10 cellular contexts compared by ENCODE assay signal in genomic region chr2:37858197-37858711, GRCh38.
A peak's percentile ranks its signal among the peaks of the same experiment; 100 is the strongest.
DNase-seq lines count a peak whose midpoint lies in the region; ATAC-seq and TF ChIP-seq lines count a peak whose summit lies in the region.
"Had no signal": no experiment of that assay in that cellular context is flagged by ENCODE, and none has a peak within 500 bp of the region (broad histone marks: within the 10 kb centered on the region; RNA-seq: fewer than 3 reads in every experiment).

No MANE protein-coding gene starts in this region.

- H3K36me3 Mint-ChIP-seq in activated naive CD8-positive, alpha-beta T cell treated with anti-CD3 and anti-CD28 coated beads, Interleukin-2, amount 50 U/mL, for 24 hours (ENCODE audit: low read depth): no peaks in the 10 kb centered on the region
- H3K36me3 Mint-ChIP-seq in activated naive CD8-positive, alpha-beta T cell treated with anti-CD3 and anti-CD28 coated beads for 36 hours: peaks cover 6% of the 10 kb centered on the region

- no peak for TF ChIP-seq EP300 in tibial nerve (IDR thresholded peaks at IDR 0.05)

- intact Hi-C loops in aorta (cut with DNase I): no loop called here

- H3K27ac Mint-ChIP-seq in activated naive CD8-positive, alpha-beta T cell treated with anti-CD3 and anti-CD28 coated beads, Interleukin-2, amount 50 U/mL, for 24 hours: no peak overlapping the region
- H3K27ac Mint-ChIP-seq in activated naive CD8-positive, alpha-beta T cell treated with anti-CD3 and anti-CD28 coated beads for 36 hours: no peak overlapping the region

- H3K27me3 ChIP-seq in aorta (ENCODE audit: control insufficient read depth in 1 of 2, insufficient read depth in 2 of 2, low read length in 1 of 2) (no peaks in the 10 kb centered on the region), tibial nerve (no peaks in the 10 kb centered on the region)
- H3K27me3 ChIP-seq: Peyer's patch had no signal

- no peaks in the 10 kb centered on the region for H3K9me3 Mint-ChIP-seq in activated naive CD8-positive, alpha-beta T cell treated with anti-CD3 and anti-CD28 coated beads, Interleukin-2, amount 50 U/mL, for 24 hours
- H3K9me3 Mint-ChIP-seq in activated naive CD8-positive, alpha-beta T cell treated with anti-CD3 and anti-CD28 coated beads for 36 hours: peaks cover 4% of the 10 kb centered on the region

- no peaks in the 10 kb centered on the region for H3K36me3 ChIP-seq in aorta (ENCODE audit: control insufficient read depth in 1 of 2, insufficient read depth in 2 of 2, low read length in 1 of 2)
- H3K36me3 ChIP-seq in tibial nerve: no peaks in the 10 kb centered on the region
- H3K36me3 ChIP-seq: Peyer's patch had no signal

- H3K27me3 Mint-ChIP-seq in activated naive CD8-positive, alpha-beta T cell treated with anti-CD3 and anti-CD28 coated beads, Interleukin-2, amount 50 U/mL, for 24 hours: peaks cover 13% of the 10 kb centered on the region
- H3K27me3 Mint-ChIP-seq in activated naive CD8-positive, alpha-beta T cell treated with anti-CD3 and anti-CD28 coated beads for 36 hours: peaks cover 12% of the 10 kb centered on the region

- DNase-seq in activated naive CD8-positive, alpha-beta T cell treated with anti-CD3 and anti-CD28 coated beads, Interleukin-2, amount 50 U/mL, for 24 hours: no peak
- DNase-seq in activated naive CD8-positive, alpha-beta T cell treated with anti-CD3 and anti-CD28 coated beads for 36 hours: no peak
- DNase-seq in coronary artery (ENCODE audit: low spot score) (no peak), left kidney (ENCODE audit: low read depth, low spot score) (peak; percentile 41), aorta (peak in 1 of 2 donors; percentile 64), tibial nerve (ENCODE audit: low spot score in 2 of 2) (no peak), NCI-H1417 (lab: John Stamatoyannopoulos, UW) (no peak)
- DNase-seq: activated effector memory CD4-positive, alpha-beta T cell treated with anti-CD3 and anti-CD28 coated beads, Interleukin-2, amount 50 U/mL, for 16 hours; Peyer's patch had no signal

- H3K9me3 ChIP-seq in aorta (ENCODE audit: control insufficient read depth, low read length) (no peaks in the 10 kb centered on the region), tibial nerve (peaks cover 0 to 16% (median 0%) of the 10 kb centered on the region in 4 donors)
- H3K9me3 ChIP-seq: Peyer's patch had no signal

- 4 to 6% methylated on average over 5 of the region's 5 CpGs for WGBS in aorta, 2 donors
- WGBS in tibial nerve, 2 donors: 27 to 34% methylated on average over 5 of the region's 5 CpGs

- no peak for TF ChIP-seq POLR2A in tibial nerve (IDR thresholded peaks at IDR 0.05)

- H3K4me3 ChIP-seq in coronary artery: no peak overlapping the region
- H3K4me3 ChIP-seq in aorta (ENCODE audit: low read length in 2 of 2): no peak overlapping the region
- H3K4me3 ChIP-seq in tibial nerve: no peak overlapping the region
- H3K4me3 ChIP-seq: Peyer's patch had no signal

- H3K4me3 Mint-ChIP-seq in activated naive CD8-positive, alpha-beta T cell treated with anti-CD3 and anti-CD28 coated beads, Interleukin-2, amount 50 U/mL, for 24 hours: no peak overlapping the region
- H3K4me3 Mint-ChIP-seq in activated naive CD8-positive, alpha-beta T cell treated with anti-CD3 and anti-CD28 coated beads for 36 hours: no peak overlapping the region

- H3K4me1 Mint-ChIP-seq in activated naive CD8-positive, alpha-beta T cell treated with anti-CD3 and anti-CD28 coated beads, Interleukin-2, amount 50 U/mL, for 24 hours: peaks cover 30% of the 10 kb centered on the region
- peaks cover 12% of the 10 kb centered on the region for H3K4me1 Mint-ChIP-seq in activated naive CD8-positive, alpha-beta T cell treated with anti-CD3 and anti-CD28 coated beads for 36 hours

- peak; percentile 11 for ATAC-seq in activated naive CD8-positive, alpha-beta T cell treated with anti-CD3 and anti-CD28 coated beads, Interleukin-2, amount 50 U/mL, for 24 hours
- ATAC-seq in aorta (ENCODE audit: low FRiP score) (peak; percentile 85), GM19452 (IDR thresholded peaks at IDR 0.05; ENCODE audit: unreplicated experiment) (no peak)

- H3K4me1 ChIP-seq in aorta (ENCODE audit: control insufficient read depth in 1 of 2, insufficient read depth in 2 of 2, low read length in 2 of 2) (no peaks in the 10 kb centered on the region), tibial nerve (peaks cover 0 to 39% (median 2%) of the 10 kb centered on the region in 4 donors)

- TF ChIP-seq CTCF in coronary artery (IDR thresholded peaks at IDR 0.05) (no peak), tibial nerve (IDR thresholded peaks at IDR 0.05) (no peak)

- peak overlapping the region; percentile 75 to 77 for H3K27ac ChIP-seq in coronary artery
- H3K27ac ChIP-seq in aorta (ENCODE audit: low read depth in 1 of 2, low read length in 2 of 2): peak overlapping the region in 1 of 2 donors; percentile 77
- peak overlapping the region in 2 of 4 donors; percentile 2 to 40 for H3K27ac ChIP-seq in tibial nerve
